11 cellular contexts compared by ENCODE assay signal in the genomic region with DNA sequence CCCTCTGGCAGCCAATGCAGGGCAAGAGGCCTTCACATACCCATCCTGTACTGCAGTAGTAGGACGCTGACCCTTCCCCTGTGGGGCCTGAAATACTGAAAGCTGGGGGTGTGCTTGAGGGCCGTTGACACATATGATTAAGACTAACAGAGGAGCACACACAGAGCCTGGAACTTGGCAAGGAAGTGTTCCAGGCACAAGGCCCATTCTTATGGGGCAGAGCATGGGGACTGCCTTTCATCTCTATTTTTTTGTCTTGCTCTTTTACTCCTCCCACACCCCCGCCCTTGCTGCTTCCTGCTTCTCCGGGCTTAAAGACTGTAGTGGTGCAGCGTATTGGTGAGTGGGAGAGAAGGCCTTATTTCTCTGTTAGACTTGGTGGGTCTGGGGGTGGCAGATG.
DNase-seq lines count a peak whose midpoint lies in the region; ATAC-seq and TF ChIP-seq lines count a peak whose summit lies in the region.
"Had no signal": no experiment of that assay in that cellular context is flagged by ENCODE, and none has a peak within 500 bp of the region (broad histone marks: within the 10 kb centered on the region; RNA-seq: fewer than 3 reads in every experiment).

No MANE protein-coding gene starts in this region.

- peaks cover 55% of the 10 kb centered on the region for H3K4me1 Mint-ChIP-seq in mesothelial cell of epicardium
- peaks cover 18% of the 10 kb centered on the region for H3K4me1 Mint-ChIP-seq in stimulated activated effector memory CD8-positive, alpha-beta T cell treated with anti-CD3 and anti-CD28 coated beads, Interleukin-12 subunit alpha, Interleukin-12 subunit beta, amount 100 ng/mL, for 72 hours

- TF ChIP-seq CTCF in mesothelial cell of epicardium (IDR thresholded peaks at IDR 0.05; ENCODE audit: unreplicated experiment) (no peak), breast epithelium (IDR thresholded peaks at IDR 0.05) (no peak), gastrocnemius medialis (IDR thresholded peaks at IDR 0.05 in 4 of 5, conservative IDR thresholded peaks at IDR 0.05 in 1 of 5) (no peak)

- H3K4me3 ChIP-seq in breast epithelium (no peak overlapping the region), gastrocnemius medialis (no peak overlapping the region)
- H3K4me3 ChIP-seq: left lung had no signal

- in situ Hi-C loops in gastrocnemius medialis (cut with MboI; ENCODE audit: low sequenced_read_pairs in 4 of 4): no loop called here

- H3K4me1 ChIP-seq in breast epithelium (no peaks in the 10 kb centered on the region), gastrocnemius medialis (no peaks in the 10 kb centered on the region)
- H3K4me1 ChIP-seq: left lung had no signal

- H3K27me3 ChIP-seq in breast epithelium (no peaks in the 10 kb centered on the region), gastrocnemius medialis (no peaks in the 10 kb centered on the region)
- H3K27me3 ChIP-seq: left lung had no signal

- ATAC-seq in stimulated activated effector memory CD8-positive, alpha-beta T cell treated with anti-CD3 and anti-CD28 coated beads, Interleukin-12 subunit alpha, Interleukin-12 subunit beta, amount 100 ng/mL, for 72 hours: no peak
- ATAC-seq in gastrocnemius medialis: no peak
- ATAC-seq in HG03196 (IDR thresholded peaks at IDR 0.05; ENCODE audit: unreplicated experiment): no peak
- ATAC-seq: left lung had no signal

- H3K9me3 ChIP-seq in breast epithelium: no peaks in the 10 kb centered on the region
- no peaks in the 10 kb centered on the region for H3K9me3 ChIP-seq in gastrocnemius medialis
- H3K9me3 ChIP-seq: left lung had no signal

- no peaks in the 10 kb centered on the region for H3K9me3 Mint-ChIP-seq in mesothelial cell of epicardium
- H3K9me3 Mint-ChIP-seq in stimulated activated effector memory CD8-positive, alpha-beta T cell treated with anti-CD3 and anti-CD28 coated beads, Interleukin-12 subunit alpha, Interleukin-12 subunit beta, amount 100 ng/mL, for 72 hours: no peaks in the 10 kb centered on the region

- H3K27me3 Mint-ChIP-seq in mesothelial cell of epicardium (ENCODE audit: low read depth): peaks cover 2% of the 10 kb centered on the region

- peak; percentile 21 for DNase-seq in activated CD4-positive, alpha-beta T cell treated with anti-CD3 and anti-CD28 coated beads for 24 hours (ENCODE audit: low read depth in 2 of 2)
- peak; percentile 35 for DNase-seq in activated naive CD4-positive, alpha-beta T cell treated with Interleukin-2 at 50 U/mL for 16 hours
- DNase-seq in mesothelial cell of epicardium (ENCODE audit: low spot score in 2 of 2, unreplicated experiment in 2 of 2) (no peak), breast epithelium (ENCODE audit: low spot score in 2 of 2) (no peak), gastrocnemius medialis (no peak), HPDE6-E6E7 (ENCODE audit: extremely low spot score) (no peak)
- no peak for DNase-seq in stimulated activated effector memory CD8-positive, alpha-beta T cell treated with anti-CD3 and anti-CD28 coated beads, Interleukin-12 subunit alpha, Interleukin-12 subunit beta, amount 100 ng/mL, for 72 hours (ENCODE audit: low spot score in 2 of 2)
- DNase-seq: DMS53, left lung, NCI-H1048 had no signal

- no peak overlapping the region for H3K4me3 Mint-ChIP-seq in mesothelial cell of epicardium
- no peak overlapping the region for H3K4me3 Mint-ChIP-seq in stimulated activated effector memory CD8-positive, alpha-beta T cell treated with anti-CD3 and anti-CD28 coated beads, Interleukin-12 subunit alpha, Interleukin-12 subunit beta, amount 100 ng/mL, for 72 hours

- peaks cover 10% of the 10 kb centered on the region for H3K36me3 Mint-ChIP-seq in mesothelial cell of epicardium
- H3K36me3 Mint-ChIP-seq in stimulated activated effector memory CD8-positive, alpha-beta T cell treated with anti-CD3 and anti-CD28 coated beads, Interleukin-12 subunit alpha, Interleukin-12 subunit beta, amount 100 ng/mL, for 72 hours: no peaks in the 10 kb centered on the region

- H3K36me3 ChIP-seq in breast epithelium (no peaks in the 10 kb centered on the region), gastrocnemius medialis (no peaks in the 10 kb centered on the region)
- H3K36me3 ChIP-seq: left lung had no signal

- intact Hi-C loops in breast epithelium (cut with DNase I; ENCODE audit: low total_unique reads) (no loop called here), gastrocnemius medialis (cut with DNase I; ENCODE audit: low total_unique reads) (no loop called here)

- H3K27ac ChIP-seq in breast epithelium (no peak overlapping the region), gastrocnemius medialis (no peak overlapping the region)
- H3K27ac ChIP-seq: left lung had no signal

- peak overlapping the region; percentile 9 for H3K27ac Mint-ChIP-seq in mesothelial cell of epicardium
- peak overlapping the region; percentile 60 for H3K27ac Mint-ChIP-seq in stimulated activated effector memory CD8-positive, alpha-beta T cell treated with anti-CD3 and anti-CD28 coated beads, Interleukin-12 subunit alpha, Interleukin-12 subunit beta, amount 100 ng/mL, for 72 hours

- TF ChIP-seq POLR2A in breast epithelium (IDR thresholded peaks at IDR 0.05) (no peak), gastrocnemius medialis (IDR thresholded peaks at IDR 0.05) (no peak)

Comparison
In these comparisons a context has a peak if more than half of its experiments do, and no peak if none do; other contexts are left out.
1. DNase-seq: peak in activated CD4-positive, alpha-beta T cell treated with anti-CD3 and anti-CD28 coated beads for 24 hours (2 of 2) and activated naive CD4-positive, alpha-beta T cell treated with Interleukin-2 at 50 U/mL for 16 hours (single experiment); none in mesothelial cell of epicardium (0 of 2), stimulated activated effector memory CD8-positive, alpha-beta T cell treated with anti-CD3 and anti-CD28 coated beads, Interleukin-12 subunit alpha, Interleukin-12 subunit beta, amount 100 ng/mL, for 72 hours (0 of 2), breast epithelium (0 of 2), gastrocnemius medialis (0 of 2) and HPDE6-E6E7 (single experiment).